Comparison of ENCODE assay signal across 33 cellular contexts in the genomic region with DNA sequence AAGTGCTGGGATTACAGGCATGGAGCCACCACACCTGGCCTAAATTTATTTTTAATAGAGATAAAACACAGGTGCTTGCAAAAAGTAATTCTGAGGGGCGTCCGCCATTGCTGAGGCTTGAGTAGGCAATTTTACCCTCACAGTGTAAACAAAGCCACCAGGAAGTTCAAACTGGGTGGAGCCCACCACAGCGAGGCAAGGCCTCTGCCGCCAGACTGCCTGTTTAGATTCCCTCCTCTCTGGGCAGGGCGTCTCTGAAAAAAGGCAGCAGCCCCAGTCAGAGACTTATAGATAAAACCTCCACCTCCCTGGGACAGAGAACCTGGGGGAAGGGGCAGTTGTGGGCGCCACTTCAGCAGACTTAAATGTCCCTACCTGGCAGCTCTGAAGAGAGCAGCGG.
"Had no signal": no experiment of that assay in that cellular context is flagged by ENCODE, and none has a peak within 500 bp of the region (broad histone marks: within the 10 kb centered on the region; RNA-seq: fewer than 3 reads in every experiment).

No MANE protein-coding gene starts in this region.

- H3K27me3 Mint-ChIP-seq: activated CD4-positive, alpha-beta memory T cell treated with anti-CD3 and anti-CD28 coated beads, Interleukin-2, amount 10 ng/mL, durations not matched to agents 7 days and 5 days; activated CD8-positive, alpha-beta memory T cell treated with anti-CD3 and anti-CD28 coated beads, Interleukin-2, amount 10 ng/mL, durations not matched to agents 7 days and 5 days; activated naive CD8-positive, alpha-beta T cell treated with anti-CD3 and anti-CD28 coated beads for 36 hours; activated T-helper 17 cell treated with anti-CD3 and anti-CD28 coated beads, Interleukin-2, amount 50 U/mL, for 72 hours had no signal

- H3K27me3 ChIP-seq: brain microvascular endothelial cell, SJCRH30 had no signal

- H3K4me3 ChIP-seq: K562, SJCRH30, SK-N-MC had no signal

- H3K4me1 Mint-ChIP-seq: activated CD4-positive, alpha-beta memory T cell treated with anti-CD3 and anti-CD28 coated beads, Interleukin-2, amount 10 ng/mL, durations not matched to agents 7 days and 5 days; activated CD8-positive, alpha-beta memory T cell treated with anti-CD3 and anti-CD28 coated beads, Interleukin-2, amount 10 ng/mL, durations not matched to agents 7 days and 5 days; activated naive CD8-positive, alpha-beta T cell treated with anti-CD3 and anti-CD28 coated beads for 36 hours; activated T-helper 17 cell treated with anti-CD3 and anti-CD28 coated beads, Interleukin-2, amount 50 U/mL, for 72 hours had no signal

- H3K36me3 ChIP-seq: brain microvascular endothelial cell, WERI-Rb-1 had no signal

- H3K4me3 Mint-ChIP-seq: activated CD4-positive, alpha-beta memory T cell treated with anti-CD3 and anti-CD28 coated beads, Interleukin-2, amount 10 ng/mL, durations not matched to agents 7 days and 5 days; activated CD8-positive, alpha-beta memory T cell treated with anti-CD3 and anti-CD28 coated beads, Interleukin-2, amount 10 ng/mL, durations not matched to agents 7 days and 5 days; activated naive CD8-positive, alpha-beta T cell treated with anti-CD3 and anti-CD28 coated beads for 36 hours; activated T-cell treated with anti-CD3 and anti-CD28 coated beads, Interleukin-2, amount 50 U/mL, for 72 hours; activated T-helper 17 cell treated with anti-CD3 and anti-CD28 coated beads, Interleukin-2, amount 50 U/mL, for 72 hours; T-helper 1 cell treated with Interleukin-12 subunit alpha and Interleukin-12 subunit beta and Interleukin-4 antibody, amounts not matched to agents 30 μg/mL and 1 μg/mL, for 36 hours; T-helper 2 cell treated with Interferon-gamma antibody and Interleukin-4, amounts not matched to agents 5 μg/mL and 100 μg/mL, for 36 hours had no signal

- H3K27ac ChIP-seq: brain microvascular endothelial cell, SJCRH30, SK-N-MC, WERI-Rb-1 had no signal

- H3K4me1 ChIP-seq: SJCRH30 had no signal

- DNase-seq: activated CD4-positive, alpha-beta memory T cell treated with anti-CD3 and anti-CD28 coated beads, Interleukin-2, amount 10 ng/mL, durations not matched to agents 7 days and 5 days; activated CD4-positive, alpha-beta T cell treated with anti-CD3 and anti-CD28 coated beads for 1 hour; activated CD4-positive, alpha-beta T cell treated with anti-CD3 and anti-CD28 coated beads for 48 hours; activated CD4-positive, CD25-positive, alpha-beta regulatory T cell; activated CD8-positive, alpha-beta memory T cell treated with anti-CD3 and anti-CD28 coated beads for 24 hours; activated CD8-positive, alpha-beta memory T cell treated with anti-CD3 and anti-CD28 coated beads, Interleukin-2, amount 10 ng/mL, durations not matched to agents 7 days and 5 days; activated CD8-positive, alpha-beta memory T cell treated with anti-CD3 and anti-CD28 coated beads, Interleukin-2, amount 50 U/mL, for 48 hours; activated effector memory CD4-positive, alpha-beta T cell treated with anti-CD3 and anti-CD28 coated beads, Interleukin-2, amount 50 U/mL, for 16 hours; activated naive CD4-positive, alpha-beta T cell; activated naive CD4-positive, alpha-beta T cell treated with anti-CD3 and anti-CD28 coated beads, Interleukin-2, amount 50 U/mL, for 16 hours; activated naive CD8-positive, alpha-beta T cell treated with anti-CD3 and anti-CD28 coated beads for 36 hours; activated T-cell treated with anti-CD3 and anti-CD28 coated beads, Interleukin-2, amount 50 U/mL, for 72 hours; amniotic stem cell; aorta; brain microvascular endothelial cell; NCI-H1105; NCI-H1417 treated with DMSO at 0.1 percent for 48 hours; NCI-H187 treated with DMSO at 0.1 percent for 48 hours; NCI-H2081; NCI-H2171 treated with DMSO at 0.1 percent for 48 hours; NCI-H2227 treated with DMSO at 0.1 percent for 48 hours; NCI-H446; NCI-H510A treated with DMSO at 0.1 percent for 48 hours; NCI-H526 treated with DMSO at 0.1 percent for 48 hours; OCI-M1; SHP77; SJCRH30; WERI-Rb-1 had no signal

- H3K27ac Mint-ChIP-seq: activated CD4-positive, alpha-beta memory T cell treated with anti-CD3 and anti-CD28 coated beads, Interleukin-2, amount 10 ng/mL, durations not matched to agents 7 days and 5 days; activated CD8-positive, alpha-beta memory T cell treated with anti-CD3 and anti-CD28 coated beads, Interleukin-2, amount 10 ng/mL, durations not matched to agents 7 days and 5 days; activated naive CD8-positive, alpha-beta T cell treated with anti-CD3 and anti-CD28 coated beads for 36 hours; activated T-cell treated with anti-CD3 and anti-CD28 coated beads, Interleukin-2, amount 50 U/mL, for 72 hours; activated T-helper 17 cell treated with anti-CD3 and anti-CD28 coated beads, Interleukin-2, amount 50 U/mL, for 72 hours; T-helper 1 cell treated with Interleukin-12 subunit alpha and Interleukin-12 subunit beta and Interleukin-4 antibody, amounts not matched to agents 30 μg/mL and 1 μg/mL, for 36 hours; T-helper 2 cell treated with Interferon-gamma antibody and Interleukin-4, amounts not matched to agents 5 μg/mL and 100 μg/mL, for 36 hours had no signal

- ATAC-seq: activated CD8-positive, alpha-beta memory T cell treated with anti-CD3 and anti-CD28 coated beads, Interleukin-2, amount 10 ng/mL, durations not matched to agents 7 days and 5 days; activated T-cell treated with anti-CD3 and anti-CD28 coated beads, Interleukin-2, amount 50 U/mL, for 72 hours; activated T-helper 17 cell treated with anti-CD3 and anti-CD28 coated beads, Interleukin-2, amount 50 U/mL, for 72 hours; K562 had no signal
